Comparison of ENCODE assay signal across 1 cellular context in genomic region chr3:138124188-138124587, GRCh38.
TF ChIP-seq lines count a peak whose summit lies in the region.

No MANE protein-coding gene starts in this region.

TF ChIP-seq in HepG2, 621 proteins besides CTCF, POLR2A, EP300 and RAD21:
- TF ChIP-seq NR0B2 (CRISPR knock-in tag; IDR thresholded peaks at IDR 0.05) (no peak), ZBTB4 (CRISPR knock-in tag; IDR thresholded peaks at IDR 0.05; ENCODE audit: borderline replicate concordance) (no peak), SRSF1 (optimal IDR thresholded peaks at IDR 0.05; ENCODE audit: low read depth, low read length) (no peak), ZNF7 (CRISPR knock-in tag; IDR thresholded peaks at IDR 0.05) (no peak)
- TF ChIP-seq, protein P1, sequence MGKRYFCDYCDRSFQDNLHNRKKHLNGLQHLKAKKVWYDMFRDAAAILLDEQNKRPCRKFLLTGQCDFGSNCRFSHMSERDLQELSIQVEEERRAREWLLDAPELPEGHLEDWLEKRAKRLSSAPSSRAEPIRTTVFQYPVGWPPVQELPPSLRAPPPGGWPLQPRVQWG (CRISPR knock-in tag; IDR thresholded peaks at IDR 0.05; ENCODE audit: borderline replicate concordance, low read depth), result no peak
